Comparison of ENCODE assay signal across 20 cellular contexts in the genomic region with DNA sequence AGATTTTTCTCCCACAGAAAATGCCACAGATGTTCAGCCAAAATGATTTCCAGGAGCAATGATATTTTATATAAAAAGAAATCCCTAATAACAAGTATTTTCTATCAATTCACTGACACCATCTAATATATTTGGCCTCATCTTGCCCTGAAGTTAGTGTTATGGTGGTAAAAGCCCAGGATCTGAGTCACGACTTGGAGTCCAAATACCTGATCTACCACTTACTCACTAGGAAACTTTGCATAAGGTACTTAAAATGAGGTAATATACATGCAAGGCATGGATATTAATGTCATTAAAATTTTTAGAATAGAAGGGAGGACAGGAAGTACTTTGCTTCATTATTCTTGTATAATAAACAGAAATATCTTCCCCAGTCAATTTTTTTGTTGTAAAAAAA. TPM values are rescaled to one million over a fixed set of nuclear protein-coding genes. Genes with fewer than 3 reads are reported as not detected.
DNase-seq lines count a peak whose midpoint lies in the region; FAIRE-seq and TF ChIP-seq lines count a peak whose summit lies in the region.
"Had no signal": no experiment of that assay in that cellular context is flagged by ENCODE, and none has a peak within 500 bp of the region (broad histone marks: within the 10 kb centered on the region; RNA-seq: fewer than 3 reads in every experiment).

No MANE protein-coding gene starts in this region.

- dilution Hi-C loops in endothelial cell of umbilical vein (cut with MboI; ENCODE audit: extremely low pct_ligation_motif_present, low sequenced_read_pairs) = no loop called here

- TF ChIP-seq POLR2A in endothelial cell of umbilical vein (IDR thresholded peaks at IDR 0.05; ENCODE audit: low read depth, low read length) (no peak), lower leg skin (IDR thresholded peaks at IDR 0.05) (no peak)

- H3K9me2 ChIP-seq in GM23248 (ENCODE audit: insufficient read depth) = no peaks in the 10 kb centered on the region

- H3K27ac ChIP-seq in GM23248 = no peak overlapping the region
- no peak overlapping the region for H3K27ac ChIP-seq in RWPE1
- no peak overlapping the region for H3K27ac ChIP-seq in endothelial cell of umbilical vein (ENCODE audit: insufficient read depth, low read depth, low read length)
- H3K27ac ChIP-seq: SJSA1 had no signal

- DNase-seq in GM23248 (peak; percentile 26), RWPE1 (ENCODE audit: low spot score) (peak; percentile 55), endothelial cell of umbilical vein (ENCODE audit: low read depth, low spot score) (peak; percentile 7), kidney tubule cell (ENCODE audit: low spot score) (peak; percentile 43), lower leg skin (ENCODE audit: low spot score in 2 of 2) (no peak), NCI-H2081 treated with DMSO at 0.1 percent for 48 hours (lab: John Stamatoyannopoulos, UW) (no peak), SKM-1 (lab: John Stamatoyannopoulos, UW; ENCODE audit: unreplicated experiment) (no peak)
- DNase-seq: BE2C, DMS53, H7, HFFc6, KBM-7, NCI-H1092 treated with DMSO at 0.1 percent for 48 hours, NCI-H1436 treated with DMSO at 0.1 percent for 48 hours, NCI-H1930, NCI-H2227 treated with DMSO at 0.1 percent for 48 hours, NCI-H510A, NCI-H748 treated with DMSO at 0.1 percent for 48 hours had no signal

- no TSS peak for BruUV-seq in endothelial cell of umbilical vein (replicated peaks; lab: Mats Ljungman, UMichigan)

- H2AFZ ChIP-seq in GM23248 (no peak overlapping the region), endothelial cell of umbilical vein (ENCODE audit: low read depth, low read length) (no peak overlapping the region)

- no peak for TF ChIP-seq CTCF in RWPE1 (conservative IDR thresholded peaks at IDR 0.05; ENCODE audit: low read depth)
- no peak for TF ChIP-seq CTCF in endothelial cell of umbilical vein (IDR thresholded peaks at IDR 0.05; ENCODE audit: extremely low read depth in 1 of 2, insufficient read depth in 1 of 2, low read depth in 1 of 2, low read length in 2 of 2)
- no peak for TF ChIP-seq CTCF in lower leg skin (IDR thresholded peaks at IDR 0.05)

- POLR2A ChIA-PET in RWPE1 (lab: Yijun Ruan, JAX; ENCODE audit: low non-redundant PET) = no interaction called here
- POLR2A ChIA-PET in endothelial cell of umbilical vein (lab: Charles Lee) = no interaction called here

- H4K20me1 ChIP-seq in GM23248 (ENCODE audit: insufficient read depth) (peaks cover 6% of the 10 kb centered on the region; the same call in 1 of the 2 replicates), endothelial cell of umbilical vein (replicated peaks; ENCODE audit: control insufficient read depth, extremely low read depth, insufficient read depth, low read length) (peaks cover 2% of the 10 kb centered on the region)

- H3K9me3 ChIP-seq in GM23248 (ENCODE audit: low read depth) (no peaks in the 10 kb centered on the region), endothelial cell of umbilical vein (replicated peaks; ENCODE audit: control insufficient read depth, insufficient read depth, low read length) (no peaks in the 10 kb centered on the region)
- H3K9me3 ChIP-seq: BE2C, SJSA1 had no signal

- intact Hi-C loops in endothelial cell of umbilical vein (cut with micrococcal nuclease) (no loop called here), lower leg skin (cut with DNase I; ENCODE audit: low total_unique reads) (no loop called here)

- H3K4me1 ChIP-seq in GM23248 (ENCODE audit: insufficient read depth) = 0 out of 2 replicates have a peak, but pooled peaks cover 10% of the 10 kb centered on the region
- H3K4me1 ChIP-seq in endothelial cell of umbilical vein (ENCODE audit: control insufficient read depth, extremely low read depth, insufficient read depth, low read length) = no peaks in the 10 kb centered on the region
- H3K4me1 ChIP-seq: SJSA1 had no signal

- FAIRE-seq in endothelial cell of umbilical vein (lab: Jason Lieb, UNC) = no peak
- FAIRE-seq: D721Med had no signal

- H3K36me3 ChIP-seq in GM23248 (ENCODE audit: low read depth) (no peaks in the 10 kb centered on the region), endothelial cell of umbilical vein (ENCODE audit: control insufficient read depth in 2 of 2, extremely low read depth in 1 of 2, insufficient read depth in 2 of 2, low read length in 2 of 2) (no peaks in the 10 kb centered on the region)
- H3K36me3 ChIP-seq: BE2C, SJSA1 had no signal

- H3K4me3 ChIP-seq in GM23248 = no peak overlapping the region
- H3K4me3 ChIP-seq in endothelial cell of umbilical vein (replicated peaks in 1 of 3; ENCODE audit: insufficient read depth in 1 of 3, low read depth in 1 of 3, low read length in 3 of 3) = no peak overlapping the region
- no peak overlapping the region for H3K4me3 ChIP-seq in lower leg skin (ENCODE audit: low read depth, poor library complexity, severe bottlenecking)
- H3K4me3 ChIP-seq: SJSA1 had no signal

- H3K27me3 ChIP-seq in GM23248 (replicated peaks; ENCODE audit: insufficient read depth) (no peaks in the 10 kb centered on the region), endothelial cell of umbilical vein (ENCODE audit: control insufficient read depth in 2 of 2, insufficient read depth in 2 of 2, low read length in 2 of 2) (no peaks in the 10 kb centered on the region)
- H3K27me3 ChIP-seq: BE2C, SJSA1 had no signal

- peaks cover 99% of the 10 kb centered on the region for H3K79me2 ChIP-seq in GM23248 (ENCODE audit: insufficient read depth)
- peaks cover 15% of the 10 kb centered on the region for H3K79me2 ChIP-seq in endothelial cell of umbilical vein (ENCODE audit: control insufficient read depth, insufficient read depth, low read length)

- H3K4me2 ChIP-seq in GM23248 (ENCODE audit: unreplicated experiment) (no peak overlapping the region), endothelial cell of umbilical vein (ENCODE audit: insufficient read depth, low read length) (no peak overlapping the region)

- in situ Hi-C loops in GM23248 (cut with MboI) = no loop called here

- CTCF ChIA-PET in RWPE1 (lab: Yijun Ruan, JAX) = no interaction called here
- CTCF ChIA-PET in endothelial cell of umbilical vein (lab: Charles Lee) = no interaction called here

- H3F3A ChIP-seq in GM23248 (ENCODE audit: insufficient read depth) = no peaks in the 10 kb centered on the region

- 89 to 90% methylated on average over 1 of the region's 1 CpG for WGBS in GM23248 (ENCODE audit: low coverage in 1 of 2, low lambda C conversion rate in 2 of 2, missing lambda C conversion rate in 2 of 2), 2 experiments
- WGBS in lower leg skin, 2 donors = 44 to 45% methylated on average over 1 of the region's 1 CpG

- H3K9ac ChIP-seq in GM23248 (no peak overlapping the region), endothelial cell of umbilical vein (replicated peaks; ENCODE audit: extremely low read depth, insufficient read depth, low read length) (no peak overlapping the region)

- H3K9me1 ChIP-seq in endothelial cell of umbilical vein (replicated peaks; ENCODE audit: control insufficient read depth, extremely low read depth, insufficient read depth, low read length) = no peaks in the 10 kb centered on the region

TF ChIP-seq in endothelial cell of umbilical vein, 7 proteins besides CTCF, POLR2A, EP300 and RAD21:
- no peak for TF ChIP-seq FOS (IDR thresholded peaks at IDR 0.05; ENCODE audit: borderline replicate concordance, insufficient read depth, low read length)
- no peak for TF ChIP-seq POLR2AphosphoS5 (IDR thresholded peaks at IDR 0.05; ENCODE audit: insufficient read depth, low read depth, low read length)
- no peak for TF ChIP-seq GATA2 (IDR thresholded peaks at IDR 0.05; ENCODE audit: insufficient read depth, insufficient read length, low read depth, low read length)
- TF ChIP-seq, protein P1, sequence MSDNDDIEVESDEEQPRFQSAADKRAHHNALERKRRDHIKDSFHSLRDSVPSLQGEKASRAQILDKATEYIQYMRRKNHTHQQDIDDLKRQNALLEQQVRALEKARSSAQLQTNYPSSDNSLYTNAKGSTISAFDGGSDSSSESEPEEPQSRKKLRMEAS (IDR thresholded peaks at IDR 0.05; ENCODE audit: insufficient read depth, insufficient read length) = no peak
TF ChIP-seq in endothelial cell of umbilical vein: peak in this region for 0.

RNA-seq across cellular contexts. Expression of a gene that starts 16.3 kb away (rescaled TPM):
- 42.3 and 57.0 TPM in 2 replicates for total RNA-seq in GM23248 (2014; rRNA removed; shearing (Covaris generic))
- polyA plus RNA-seq in GM23248 (2016; fragmentation: Nextera tagmentation; extraction: Ambion mirVana) = 40.9 and 42.8 TPM in 2 replicates
- 40.3 and 43.3 TPM in 2 replicates for total RNA-seq in endothelial cell of umbilical vein
- polyA plus RNA-seq in endothelial cell of umbilical vein = 6.6 and 7.0 TPM in 2 replicates
- 10.2 and 11.0 TPM in 2 replicates for polyA plus RNA-seq in endothelial cell of umbilical vein (2011; cell fraction: cytosol; rRNA removed)
- polyA plus RNA-seq in endothelial cell of umbilical vein (2011; cell fraction: nucleus; rRNA removed) = 10.2 and 12.8 TPM in 2 replicates
- 19.3 and 28.7 TPM in 2 replicates for polyA plus RNA-seq in endothelial cell of umbilical vein (2012)
- polyA minus RNA-seq in endothelial cell of umbilical vein = 27.6 and 28.4 TPM in 2 replicates
- polyA minus RNA-seq in endothelial cell of umbilical vein (2011; cell fraction: cytosol; rRNA and poly(A)+ RNA removed) = 13.1 TPM
- 38.2 and 50.4 TPM in 2 replicates for polyA minus RNA-seq in endothelial cell of umbilical vein (2011; cell fraction: nucleus; rRNA and poly(A)+ RNA removed)
- total RNA-seq in lower leg skin = 10 to 100 TPM; 38.5 to 46.7 (median 40.6) TPM

Comparison
In these comparisons a context has a peak if more than half of its experiments do, and no peak if none do; other contexts are left out.
1. DNase-seq: peak in GM23248 (single experiment), RWPE1 (single experiment), endothelial cell of umbilical vein (single experiment) and kidney tubule cell (single experiment); none in lower leg skin (0 of 2), NCI-H2081 treated with DMSO at 0.1 percent for 48 hours (single experiment) and SKM-1 (single experiment).